In genomic region chr9:133127340-133127981, GRCh38 we compare ENCODE assay signal across 8 cellular contexts. TPM values are rescaled to one million over a fixed set of nuclear protein-coding genes. Genes with fewer than 3 reads are reported as not detected.
DNase-seq lines count a peak whose midpoint lies in the region; ATAC-seq and TF ChIP-seq lines count a peak whose summit lies in the region.

No MANE protein-coding gene starts in this region.

- no peak overlapping the region for H3K27ac ChIP-seq in OCI-LY1 (ENCODE audit: low read depth, low read length, poor library complexity, severe bottlenecking)
- H3K27ac ChIP-seq in right atrium auricular region, result peak overlapping the region; percentile 86 to 94

- H3K9ac ChIP-seq in OCI-LY1 (ENCODE audit: low read length), result no peak overlapping the region

- TF ChIP-seq CTCF in OCI-LY1 (IDR thresholded peaks at IDR 0.05; ENCODE audit: low read length) (peak; percentile 32; the same call in 1 of the 2 replicates), right atrium auricular region (IDR thresholded peaks at IDR 0.05) (no peak), mesothelial cell of epicardium (IDR thresholded peaks at IDR 0.05; ENCODE audit: unreplicated experiment) (no peak)

- H3K79me2 ChIP-seq in OCI-LY1 (ENCODE audit: insufficient read depth, low read length), result no peaks in the 10 kb centered on the region

- H3K36me3 ChIP-seq in OCI-LY1 (ENCODE audit: insufficient read depth, low read length) (no peaks in the 10 kb centered on the region; the same call in 1 of the 2 replicates), right atrium auricular region (no peaks in the 10 kb centered on the region)

- H4K20me1 ChIP-seq in OCI-LY1 (ENCODE audit: insufficient read depth, low read length), result no peaks in the 10 kb centered on the region

- CTCF ChIA-PET in activated naive CD4-positive, alpha-beta T cell treated with anti-CD3 and anti-CD28 coated beads, Interleukin-2, amount 10 ng/mL, durations not matched to agents 7 days and 5 days (lab: Charles Lee), result interaction anchor here (1.4 kb wide), 1 partner anchor 17 kb away, joined by 8 read pairs; no protein-coding TSS in a partner anchor

- H3F3A ChIP-seq in OCI-LY1 (ENCODE audit: insufficient read depth, low read length), result no peaks in the 10 kb centered on the region

- no peak overlapping the region for H3K4me2 ChIP-seq in OCI-LY1 (ENCODE audit: low read length)

- peak overlapping the region; percentile 37 for H3K27ac Mint-ChIP-seq in activated naive CD4-positive, alpha-beta T cell treated with anti-CD3 and anti-CD28 coated beads, Interleukin-2, amount 10 ng/mL, durations not matched to agents 7 days and 5 days
- no peak overlapping the region for H3K27ac Mint-ChIP-seq in stimulated activated naive B cell treated with anti-CD40 and anti-IgM and Interleukin-4, amounts not matched to agents 10 μg/mL and 1 μg/mL and 100 μg/mL, for 72 hours
- no peak overlapping the region for H3K27ac Mint-ChIP-seq in mesothelial cell of epicardium

- no peaks in the 10 kb centered on the region for H3K9me3 Mint-ChIP-seq in activated naive CD4-positive, alpha-beta T cell treated with anti-CD3 and anti-CD28 coated beads, Interleukin-2, amount 10 ng/mL, durations not matched to agents 7 days and 5 days
- no peaks in the 10 kb centered on the region for H3K9me3 Mint-ChIP-seq in stimulated activated naive B cell treated with anti-CD40 and anti-IgM and Interleukin-4, amounts not matched to agents 10 μg/mL and 1 μg/mL and 100 μg/mL, for 72 hours
- H3K9me3 Mint-ChIP-seq in mesothelial cell of epicardium, result no peaks in the 10 kb centered on the region

- no peak for ATAC-seq in stimulated activated naive B cell treated with anti-CD40 and anti-IgM and Interleukin-4, amounts not matched to agents 10 μg/mL and 1 μg/mL and 100 μg/mL, for 72 hours (replicated peaks)
- ATAC-seq in HG03342 (IDR thresholded peaks at IDR 0.05; ENCODE audit: unreplicated experiment) (no peak), GM18909 (IDR thresholded peaks at IDR 0.05; ENCODE audit: poor library complexity, unreplicated experiment) (no peak)

- H3K9me3 ChIP-seq in OCI-LY1 (ENCODE audit: low read length) (no peaks in the 10 kb centered on the region), right atrium auricular region (no peaks in the 10 kb centered on the region)

- H3K36me3 Mint-ChIP-seq in activated naive CD4-positive, alpha-beta T cell treated with anti-CD3 and anti-CD28 coated beads, Interleukin-2, amount 10 ng/mL, durations not matched to agents 7 days and 5 days, result peaks cover 22% of the 10 kb centered on the region
- H3K36me3 Mint-ChIP-seq in stimulated activated naive B cell treated with anti-CD40 and anti-IgM and Interleukin-4, amounts not matched to agents 10 μg/mL and 1 μg/mL and 100 μg/mL, for 72 hours, result peaks cover 0 to 4% of the 10 kb centered on the region in 2 donors
- H3K36me3 Mint-ChIP-seq in mesothelial cell of epicardium, result peaks cover 1% of the 10 kb centered on the region

- H3K4me3 ChIP-seq in OCI-LY1 (ENCODE audit: low read depth, low read length, poor library complexity, severe bottlenecking) (no peak overlapping the region), right atrium auricular region (no peak overlapping the region)

- H3K4me1 ChIP-seq in OCI-LY1 (ENCODE audit: insufficient read depth, low read length, severe bottlenecking), result peaks cover 11% of the 10 kb centered on the region
- peaks cover 0 to 70% of the 10 kb centered on the region in 2 donors for H3K4me1 ChIP-seq in right atrium auricular region

- no peak overlapping the region for H3K4me3 Mint-ChIP-seq in activated naive CD4-positive, alpha-beta T cell treated with anti-CD3 and anti-CD28 coated beads, Interleukin-2, amount 10 ng/mL, durations not matched to agents 7 days and 5 days
- peak overlapping the region; percentile 23 to 60 for H3K4me3 Mint-ChIP-seq in stimulated activated naive B cell treated with anti-CD40 and anti-IgM and Interleukin-4, amounts not matched to agents 10 μg/mL and 1 μg/mL and 100 μg/mL, for 72 hours
- H3K4me3 Mint-ChIP-seq in mesothelial cell of epicardium, result no peak overlapping the region

- H3K27me3 ChIP-seq in OCI-LY1 (ENCODE audit: insufficient read depth, low read length), result no peaks in the 10 kb centered on the region; the same call in 1 of the 2 replicates
- no peaks in the 10 kb centered on the region for H3K27me3 ChIP-seq in right atrium auricular region

- no peak overlapping the region for H2AFZ ChIP-seq in OCI-LY1 (ENCODE audit: low read length)

- DNase-seq in activated naive CD4-positive, alpha-beta T cell treated with anti-CD3 and anti-CD28 coated beads, Interleukin-2, amount 10 ng/mL, durations not matched to agents 7 days and 5 days, result no peak
- DNase-seq in right atrium auricular region (ENCODE audit: low spot score) (no peak), mesothelial cell of epicardium (ENCODE audit: low spot score in 2 of 2, unreplicated experiment in 2 of 2) (no peak), RKO (ENCODE audit: low spot score) (no peak)
- no peak for DNase-seq in stimulated activated naive B cell treated with anti-CD40 and anti-IgM and Interleukin-4, amounts not matched to agents 10 μg/mL and 1 μg/mL and 100 μg/mL, for 72 hours

- no peaks in the 10 kb centered on the region for H3K27me3 Mint-ChIP-seq in activated naive CD4-positive, alpha-beta T cell treated with anti-CD3 and anti-CD28 coated beads, Interleukin-2, amount 10 ng/mL, durations not matched to agents 7 days and 5 days
- H3K27me3 Mint-ChIP-seq in stimulated activated naive B cell treated with anti-CD40 and anti-IgM and Interleukin-4, amounts not matched to agents 10 μg/mL and 1 μg/mL and 100 μg/mL, for 72 hours, result no peaks in the 10 kb centered on the region
- H3K27me3 Mint-ChIP-seq in mesothelial cell of epicardium (ENCODE audit: low read depth), result no peaks in the 10 kb centered on the region

- peaks cover 74% of the 10 kb centered on the region for H3K4me1 Mint-ChIP-seq in activated naive CD4-positive, alpha-beta T cell treated with anti-CD3 and anti-CD28 coated beads, Interleukin-2, amount 10 ng/mL, durations not matched to agents 7 days and 5 days
- H3K4me1 Mint-ChIP-seq in stimulated activated naive B cell treated with anti-CD40 and anti-IgM and Interleukin-4, amounts not matched to agents 10 μg/mL and 1 μg/mL and 100 μg/mL, for 72 hours, result peaks cover 51 to 69% of the 10 kb centered on the region in 2 donors
- H3K4me1 Mint-ChIP-seq in mesothelial cell of epicardium, result peaks cover 16% of the 10 kb centered on the region

- no peaks in the 10 kb centered on the region for H3K9me2 ChIP-seq in OCI-LY1 (ENCODE audit: low read depth, low read length)

RNA-seq across cellular contexts. Expression of gene RALGDS, which starts 6.4 kb away (rescaled TPM):
- total RNA-seq in right atrium auricular region, result 10 to 100 TPM; 26.7 to 30.1 TPM
- 78.9 to 83.5 TPM (median 82.9 TPM) in 3 replicates for total RNA-seq in mesothelial cell of epicardium

RNA-seq across cellular contexts. Expression of gene GBGT1, which starts 36.3 kb away (rescaled TPM):
- total RNA-seq in right atrium auricular region (10 to 100 TPM; 15.5 to 16.8 TPM), mesothelial cell of epicardium (29.1 to 32.8 TPM (median 31.8 TPM) in 3 replicates)

Comparison
In these comparisons a context has a peak if more than half of its experiments do, and no peak if none do; other contexts are left out.
1. H3K4me3 Mint-ChIP-seq: peak in stimulated activated naive B cell treated with anti-CD40 and anti-IgM and Interleukin-4, amounts not matched to agents 10 μg/mL and 1 μg/mL and 100 μg/mL, for 72 hours (2 of 2); none in activated naive CD4-positive, alpha-beta T cell treated with anti-CD3 and anti-CD28 coated beads, Interleukin-2, amount 10 ng/mL, durations not matched to agents 7 days and 5 days (single experiment) and mesothelial cell of epicardium (single experiment).